In the genomic region with DNA sequence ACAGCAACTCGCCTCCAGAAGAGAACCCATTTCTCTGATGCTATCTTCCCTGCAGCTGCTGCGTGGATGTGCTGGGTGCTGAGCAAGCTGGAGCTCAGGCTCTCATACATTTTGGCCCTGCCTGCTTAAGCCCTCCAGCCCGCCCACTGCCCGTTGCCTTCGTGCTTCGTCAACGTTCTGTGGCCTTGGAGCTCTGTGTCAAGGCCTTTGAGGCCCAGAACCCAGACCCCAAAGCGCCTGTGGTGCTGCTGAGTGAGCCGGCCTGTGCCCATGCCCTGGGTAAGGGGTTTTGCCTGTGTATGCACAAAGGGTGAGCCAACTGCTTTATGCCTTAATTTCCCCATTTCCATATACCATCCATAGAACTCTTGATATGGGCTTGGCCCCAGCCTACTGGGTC, we compare ENCODE assay signal across 9 cellular contexts. TPM values are rescaled to one million over a fixed set of nuclear protein-coding genes. Genes with fewer than 3 reads are reported as not detected.
DNase-seq lines count a peak whose midpoint lies in the region; ATAC-seq and TF ChIP-seq lines count a peak whose summit lies in the region.
"Had no signal": no experiment of that assay in that cellular context is flagged by ENCODE, and none has a peak within 500 bp of the region (broad histone marks: within the 10 kb centered on the region; RNA-seq: fewer than 3 reads in every experiment).

No MANE protein-coding gene starts in this region.

- H3K4me1 Mint-ChIP-seq in activated naive CD4-positive, alpha-beta T cell treated with anti-CD3 and anti-CD28 coated beads, Interleukin-2, amount 10 ng/mL, durations not matched to agents 7 days and 5 days = peaks cover 43% of the 10 kb centered on the region
- peaks cover 36% of the 10 kb centered on the region for H3K4me1 Mint-ChIP-seq in activated CD8-positive, alpha-beta T cell treated with anti-CD3 and anti-CD28 coated beads, Interleukin-2, amount 10 ng/mL, durations not matched to agents 7 days and 5 days (ENCODE audit: low read depth)
- peaks cover 26 to 44% of the 10 kb centered on the region in 2 donors for H3K4me1 Mint-ChIP-seq in stimulated activated naive B cell treated with anti-CD40 and anti-IgM and Interleukin-4, amounts not matched to agents 10 μg/mL and 1 μg/mL and 100 μg/mL, for 72 hours

- intact Hi-C loops in thyroid gland (cut with DNase I) = no loop called here

- H3K9me3 ChIP-seq in iPS-15b (ENCODE audit: control insufficient read depth, insufficient read depth, low read length) (no peaks in the 10 kb centered on the region), thyroid gland (no peaks in the 10 kb centered on the region)
- H3K9me3 ChIP-seq: neutrophil had no signal

- CTCF ChIA-PET in activated naive CD4-positive, alpha-beta T cell treated with anti-CD3 and anti-CD28 coated beads, Interleukin-2, amount 10 ng/mL, durations not matched to agents 7 days and 5 days (lab: Charles Lee) = interaction anchor here (0.6 to 1.2 kb wide), 3 partner anchors 12 to 25 kb away, joined by 3 to 4 read pairs (median 3); no protein-coding TSS in a partner anchor
- CTCF ChIA-PET in activated CD8-positive, alpha-beta T cell treated with anti-CD3 and anti-CD28 coated beads, Interleukin-2, amount 10 ng/mL, durations not matched to agents 7 days and 5 days (lab: Charles Lee) = interaction anchor here (0.8 to 1.6 kb wide), 3 partner anchors 24 to 36 kb away, joined by 3 to 4 read pairs (median 4); a partner anchor contains a TSS

- peaks cover 3% of the 10 kb centered on the region for H3K4me1 ChIP-seq in iPS-15b (ENCODE audit: control insufficient read depth, insufficient read depth, low read length)
- H3K4me1 ChIP-seq in thyroid gland = peaks cover 18 to 23% of the 10 kb centered on the region in 2 donors

- H3K27ac Mint-ChIP-seq in activated naive CD4-positive, alpha-beta T cell treated with anti-CD3 and anti-CD28 coated beads, Interleukin-2, amount 10 ng/mL, durations not matched to agents 7 days and 5 days = peak overlapping the region; percentile 66
- H3K27ac Mint-ChIP-seq in activated CD8-positive, alpha-beta T cell treated with anti-CD3 and anti-CD28 coated beads, Interleukin-2, amount 10 ng/mL, durations not matched to agents 7 days and 5 days = peak overlapping the region; percentile 86
- H3K27ac Mint-ChIP-seq in stimulated activated naive B cell treated with anti-CD40 and anti-IgM and Interleukin-4, amounts not matched to agents 10 μg/mL and 1 μg/mL and 100 μg/mL, for 72 hours = peak overlapping the region; percentile 94

- no peak overlapping the region for H3K27ac ChIP-seq in thyroid gland

- peak overlapping the region; percentile 91 for H3K4me3 Mint-ChIP-seq in activated naive CD4-positive, alpha-beta T cell treated with anti-CD3 and anti-CD28 coated beads, Interleukin-2, amount 10 ng/mL, durations not matched to agents 7 days and 5 days
- peak overlapping the region; percentile 97 for H3K4me3 Mint-ChIP-seq in activated CD8-positive, alpha-beta T cell treated with anti-CD3 and anti-CD28 coated beads, Interleukin-2, amount 10 ng/mL, durations not matched to agents 7 days and 5 days
- peak overlapping the region; percentile 94 to 95 for H3K4me3 Mint-ChIP-seq in stimulated activated naive B cell treated with anti-CD40 and anti-IgM and Interleukin-4, amounts not matched to agents 10 μg/mL and 1 μg/mL and 100 μg/mL, for 72 hours

- WGBS in thyroid gland, 2 donors = 92 to 95% methylated on average over 9 of the region's 9 CpGs

- H3K36me3 ChIP-seq in iPS-15b (ENCODE audit: control insufficient read depth, insufficient read depth, low read length) (peaks cover 15% of the 10 kb centered on the region), thyroid gland (peaks cover 0 to 4% of the 10 kb centered on the region in 2 donors)

- POLR2A ChIA-PET in activated CD8-positive, alpha-beta T cell treated with anti-CD3 and anti-CD28 coated beads, Interleukin-2, amount 10 ng/mL, durations not matched to agents 7 days and 5 days (lab: Charles Lee) = interaction anchor here (0.6 to 1.8 kb wide), 2 partner anchors 22 to 24 kb away, joined by 3 to 6 read pairs; a partner anchor contains a TSS

- H3K9me3 Mint-ChIP-seq in activated naive CD4-positive, alpha-beta T cell treated with anti-CD3 and anti-CD28 coated beads, Interleukin-2, amount 10 ng/mL, durations not matched to agents 7 days and 5 days = no peaks in the 10 kb centered on the region
- H3K9me3 Mint-ChIP-seq in activated CD8-positive, alpha-beta T cell treated with anti-CD3 and anti-CD28 coated beads, Interleukin-2, amount 10 ng/mL, durations not matched to agents 7 days and 5 days (ENCODE audit: insufficient read depth) = no peaks in the 10 kb centered on the region
- H3K9me3 Mint-ChIP-seq in stimulated activated naive B cell treated with anti-CD40 and anti-IgM and Interleukin-4, amounts not matched to agents 10 μg/mL and 1 μg/mL and 100 μg/mL, for 72 hours = no peaks in the 10 kb centered on the region

- no peak for DNase-seq in activated naive CD4-positive, alpha-beta T cell treated with anti-CD3 and anti-CD28 coated beads, Interleukin-2, amount 10 ng/mL, durations not matched to agents 7 days and 5 days
- DNase-seq in activated naive CD4-positive, alpha-beta T cell (lab: John Stamatoyannopoulos, UW) = no peak
- DNase-seq in activated CD8-positive, alpha-beta T cell treated with anti-CD3 and anti-CD28 coated beads, Interleukin-2, amount 10 ng/mL, durations not matched to agents 7 days and 5 days = no peak
- DNase-seq in stimulated activated naive B cell treated with anti-CD40 and anti-IgM and Interleukin-4, amounts not matched to agents 10 μg/mL and 1 μg/mL and 100 μg/mL, for 72 hours = no peak
- DNase-seq in NCI-H128 (lab: John Stamatoyannopoulos, UW; ENCODE audit: unreplicated experiment) = no peak
- DNase-seq in thyroid gland = no peak

- H3K4me3 ChIP-seq in iPS-15b (ENCODE audit: low read depth, low read length) = peak overlapping the region; percentile 99
- no peak overlapping the region for H3K4me3 ChIP-seq in thyroid gland (replicated peaks in 1 of 3)

- no peak for TF ChIP-seq CTCF in thyroid gland (IDR thresholded peaks at IDR 0.05)

- H3K27me3 Mint-ChIP-seq in activated naive CD4-positive, alpha-beta T cell treated with anti-CD3 and anti-CD28 coated beads, Interleukin-2, amount 10 ng/mL, durations not matched to agents 7 days and 5 days = no peaks in the 10 kb centered on the region
- H3K27me3 Mint-ChIP-seq in activated CD8-positive, alpha-beta T cell treated with anti-CD3 and anti-CD28 coated beads, Interleukin-2, amount 10 ng/mL, durations not matched to agents 7 days and 5 days (ENCODE audit: low read depth) = no peaks in the 10 kb centered on the region
- no peaks in the 10 kb centered on the region for H3K27me3 Mint-ChIP-seq in stimulated activated naive B cell treated with anti-CD40 and anti-IgM and Interleukin-4, amounts not matched to agents 10 μg/mL and 1 μg/mL and 100 μg/mL, for 72 hours

- H3K27me3 ChIP-seq in iPS-15b (ENCODE audit: control insufficient read depth, insufficient read depth, low read length) = no peaks in the 10 kb centered on the region
- no peaks in the 10 kb centered on the region for H3K27me3 ChIP-seq in thyroid gland
- H3K27me3 ChIP-seq: neutrophil had no signal

- peaks cover 13% of the 10 kb centered on the region for H3K36me3 Mint-ChIP-seq in activated naive CD4-positive, alpha-beta T cell treated with anti-CD3 and anti-CD28 coated beads, Interleukin-2, amount 10 ng/mL, durations not matched to agents 7 days and 5 days
- H3K36me3 Mint-ChIP-seq in activated CD8-positive, alpha-beta T cell treated with anti-CD3 and anti-CD28 coated beads, Interleukin-2, amount 10 ng/mL, durations not matched to agents 7 days and 5 days (ENCODE audit: low read depth) = peaks cover 25% of the 10 kb centered on the region
- H3K36me3 Mint-ChIP-seq in stimulated activated naive B cell treated with anti-CD40 and anti-IgM and Interleukin-4, amounts not matched to agents 10 μg/mL and 1 μg/mL and 100 μg/mL, for 72 hours = peaks cover 26 to 32% of the 10 kb centered on the region in 2 donors

- no peak for TF ChIP-seq POLR2A in thyroid gland (IDR thresholded peaks at IDR 0.05)

- no peak for ATAC-seq in activated CD8-positive, alpha-beta T cell treated with anti-CD3 and anti-CD28 coated beads, Interleukin-2, amount 10 ng/mL, durations not matched to agents 7 days and 5 days
- no peak for ATAC-seq in stimulated activated naive B cell treated with anti-CD40 and anti-IgM and Interleukin-4, amounts not matched to agents 10 μg/mL and 1 μg/mL and 100 μg/mL, for 72 hours (replicated peaks)
- ATAC-seq in HG02973 (IDR thresholded peaks at IDR 0.05; ENCODE audit: unreplicated experiment) = no peak

- no peak overlapping the region for H3K9ac ChIP-seq in iPS-15b (ENCODE audit: low read depth, low read length)

RNA-seq across cellular contexts. Expression of a gene that starts 1.1 kb away (rescaled TPM):
- total RNA-seq in activated CD8-positive, alpha-beta T cell treated with anti-CD3 and anti-CD28 coated beads, Interleukin-2, amount 10 ng/mL, durations not matched to agents 7 days and 5 days = 10 to 100 TPM; 32.4 to 32.9 TPM
- 10 to 100 TPM; 13.4 to 26.7 (median 22.3) TPM for total RNA-seq in thyroid gland

RNA-seq across cellular contexts. Expression of a gene that starts 3.8 kb away (rescaled TPM):
- total RNA-seq in activated CD8-positive, alpha-beta T cell treated with anti-CD3 and anti-CD28 coated beads, Interleukin-2, amount 10 ng/mL, durations not matched to agents 7 days and 5 days = 100 to 1,000 TPM; 116 to 117 TPM
- total RNA-seq in thyroid gland = 100 to 1,000 TPM; 128 to 302 (median 216) TPM

RNA-seq across cellular contexts. Expression of a gene that starts 8.1 kb away (rescaled TPM):
- 10 to 100 TPM; 20.1 to 20.2 TPM for total RNA-seq in activated CD8-positive, alpha-beta T cell treated with anti-CD3 and anti-CD28 coated beads, Interleukin-2, amount 10 ng/mL, durations not matched to agents 7 days and 5 days
- total RNA-seq in thyroid gland = 10 to 100 TPM; 22.3 to 30.3 (median 24.7) TPM

RNA-seq across cellular contexts. Expression of a gene that starts 20.5 kb away (rescaled TPM):
- total RNA-seq in activated CD8-positive, alpha-beta T cell treated with anti-CD3 and anti-CD28 coated beads, Interleukin-2, amount 10 ng/mL, durations not matched to agents 7 days and 5 days = 1 to 10 TPM; 1.1 to 1.3 TPM
- total RNA-seq in thyroid gland = 10 to 100 TPM in 3 of 4 donors, 1 to 10 TPM in 1; 8.0 to 25.4 (median 11.7) TPM

RNA-seq across cellular contexts. Expression of a gene that starts 24.2 kb away (rescaled TPM):
- total RNA-seq in activated CD8-positive, alpha-beta T cell treated with anti-CD3 and anti-CD28 coated beads, Interleukin-2, amount 10 ng/mL, durations not matched to agents 7 days and 5 days = 10 to 100 TPM; 23.7 to 24.5 TPM
- total RNA-seq in thyroid gland = 10 to 100 TPM; 21.1 to 48.1 (median 42.0) TPM
